ENCODE assay signal across 12 cellular contexts in the genomic region with DNA sequence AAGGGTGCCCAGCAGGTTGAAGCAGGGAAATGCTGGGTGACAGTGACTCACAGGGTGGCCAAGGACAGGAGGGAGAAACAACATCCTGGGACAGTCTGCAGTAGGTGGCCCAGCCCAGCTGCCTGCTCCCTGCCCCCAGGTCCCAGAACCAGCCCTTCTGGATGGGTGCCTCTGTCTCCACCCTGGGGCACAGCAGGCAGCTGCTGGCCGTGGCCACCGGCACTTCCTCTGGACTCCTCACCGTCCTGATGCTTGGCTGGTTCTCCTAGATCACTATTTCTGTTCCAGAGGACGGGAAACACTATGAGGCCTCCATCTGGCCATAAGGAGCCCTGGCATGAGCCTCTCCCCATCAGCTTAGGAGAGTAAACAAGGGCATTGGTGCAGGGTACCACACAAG.
"Had no signal": no experiment of that assay in that cellular context is flagged by ENCODE, and none has a peak within 500 bp of the region (broad histone marks: within the 10 kb centered on the region; RNA-seq: fewer than 3 reads in every experiment).

No MANE protein-coding gene starts in this region.

- H3K27ac ChIP-seq: pancreas, testis, upper lobe of left lung had no signal

- H3K4me3 ChIP-seq: pancreas, skin epidermis, testis, upper lobe of left lung had no signal

- DNase-seq: activated CD4-positive, alpha-beta T cell treated with anti-CD3 and anti-CD28 coated beads, Interleukin-2, amount 50 U/mL, for 1 hour; activated naive CD4-positive, alpha-beta T cell treated with Interleukin-2 at 50 U/mL for 16 hours; aorta; erythroblast; mammary epithelial cell; naive thymus-derived CD4-positive, alpha-beta T cell; stimulated activated CD4-positive, alpha-beta T cell treated with anti-CD3 and anti-CD28 coated beads, Interleukin-15, amount 100 ng/mL, for 24 hours; stimulated activated CD4-positive, alpha-beta T cell treated with anti-CD3 and anti-CD28 coated beads, Interleukin-4, amount 100 ng/mL, for 24 hours; testis; upper lobe of left lung had no signal

- H3K36me3 ChIP-seq: pancreas, upper lobe of left lung had no signal

- H3K9me3 ChIP-seq: pancreas, testis, upper lobe of left lung had no signal

- H3K4me1 ChIP-seq: pancreas, testis had no signal

- H3K27me3 ChIP-seq: pancreas, testis, upper lobe of left lung had no signal

- ATAC-seq: naive thymus-derived CD4-positive, alpha-beta T cell; pancreas had no signal
